8 cellular contexts compared by ENCODE assay signal in genomic region chr13:35164324-35164932, GRCh38.
A peak's percentile ranks its signal among the peaks of the same experiment; 100 is the strongest.
DNase-seq lines count a peak whose midpoint lies in the region; ATAC-seq and TF ChIP-seq lines count a peak whose summit lies in the region.

No MANE protein-coding gene starts in this region.

- H3K4me1 Mint-ChIP-seq in GM23338, result peaks cover 23% of the 10 kb centered on the region; the same call in 2 of the 3 replicates
- peaks cover 6% of the 10 kb centered on the region for H3K4me1 Mint-ChIP-seq in neural progenitor cell
- peaks cover 6% of the 10 kb centered on the region for H3K4me1 Mint-ChIP-seq in activated naive CD4-positive, alpha-beta T cell treated with anti-CD3 and anti-CD28 coated beads for 36 hours (ENCODE audit: low read depth)

- H3K9me3 ChIP-seq in Peyer's patch (no peaks in the 10 kb centered on the region), neural progenitor cell (ENCODE audit: low read depth) (no peaks in the 10 kb centered on the region)

- no peaks in the 10 kb centered on the region for H4K20me1 ChIP-seq in GM23338 (replicated peaks; ENCODE audit: insufficient read depth)
- H4K20me1 ChIP-seq in neural progenitor cell (ENCODE audit: low read depth), result no peaks in the 10 kb centered on the region

- H3K79me2 ChIP-seq in GM23338 (replicated peaks; ENCODE audit: insufficient read depth) (no peaks in the 10 kb centered on the region), neural progenitor cell (ENCODE audit: low read depth) (no peaks in the 10 kb centered on the region)

- H3K9me3 Mint-ChIP-seq in GM23338, result no peaks in the 10 kb centered on the region
- no peaks in the 10 kb centered on the region for H3K9me3 Mint-ChIP-seq in neural progenitor cell
- H3K9me3 Mint-ChIP-seq in activated naive CD4-positive, alpha-beta T cell treated with anti-CD3 and anti-CD28 coated beads for 36 hours, result no peaks in the 10 kb centered on the region

- no peaks in the 10 kb centered on the region for H3K27me3 Mint-ChIP-seq in GM23338 (ENCODE audit: insufficient read depth, low read depth, poor library complexity)
- no peaks in the 10 kb centered on the region for H3K27me3 Mint-ChIP-seq in neural progenitor cell (ENCODE audit: insufficient read depth, low read depth)
- H3K27me3 Mint-ChIP-seq in activated naive CD4-positive, alpha-beta T cell treated with anti-CD3 and anti-CD28 coated beads for 36 hours (ENCODE audit: low read depth), result no peaks in the 10 kb centered on the region

- H3K4me2 ChIP-seq in GM23338 (no peak overlapping the region), neural progenitor cell (no peak overlapping the region)

- H3K4me1 ChIP-seq in GM23338 (ENCODE audit: insufficient read depth) (peaks cover 10% of the 10 kb centered on the region; the same call in 1 of the 2 replicates), Peyer's patch (no peaks in the 10 kb centered on the region), neural progenitor cell (no peaks in the 10 kb centered on the region)

- ATAC-seq in GM23338, result peak; percentile 75

- peaks cover 7% of the 10 kb centered on the region; the same call in 2 of the 3 replicates for H3K36me3 Mint-ChIP-seq in GM23338 (ENCODE audit: low read depth)
- peaks cover 4% of the 10 kb centered on the region for H3K36me3 Mint-ChIP-seq in neural progenitor cell
- no peaks in the 10 kb centered on the region for H3K36me3 Mint-ChIP-seq in activated naive CD4-positive, alpha-beta T cell treated with anti-CD3 and anti-CD28 coated beads for 36 hours (ENCODE audit: low read depth)

- TF ChIP-seq CTCF in GM23338 (conservative IDR thresholded peaks at IDR 0.05; ENCODE audit: low read depth in 2 of 2), result peak; percentile 72 to 79
- peak in 5 of 6 experiments; percentile 36 to 65 (median 60) for TF ChIP-seq CTCF in Peyer's patch (IDR thresholded peaks at IDR 0.05)
- TF ChIP-seq CTCF in neural progenitor cell (IDR thresholded peaks at IDR 0.05), result peak; percentile 77

- in situ Hi-C loops in KBM-7 (cut with MboI; ENCODE audit: low pct_unique_long_range_greater_than_20kb, low sequenced_read_pairs), result no loop called here

- H3K9ac ChIP-seq in neural progenitor cell, result no peak overlapping the region

- H3K9me2 ChIP-seq in GM23338 (ENCODE audit: insufficient read depth), result no peaks in the 10 kb centered on the region

- H3K36me3 ChIP-seq in GM23338 (ENCODE audit: insufficient read depth), result no peaks in the 10 kb centered on the region
- H3K36me3 ChIP-seq in Peyer's patch, result no peaks in the 10 kb centered on the region
- peaks cover 3% of the 10 kb centered on the region for H3K36me3 ChIP-seq in neural progenitor cell

- H3K4me3 Mint-ChIP-seq in GM23338 (no peak overlapping the region), neural progenitor cell (no peak overlapping the region)
- no peak overlapping the region for H3K4me3 Mint-ChIP-seq in activated naive CD4-positive, alpha-beta T cell treated with anti-CD3 and anti-CD28 coated beads for 36 hours

- H3K27ac Mint-ChIP-seq in GM23338 (no peak overlapping the region), neural progenitor cell (no peak overlapping the region)
- H3K27ac Mint-ChIP-seq in activated naive CD4-positive, alpha-beta T cell treated with anti-CD3 and anti-CD28 coated beads for 36 hours, result no peak overlapping the region

- H3K27ac ChIP-seq in GM23338 (ENCODE audit: low read depth), result no peak overlapping the region
- no peak overlapping the region for H3K27ac ChIP-seq in Peyer's patch
- no peak overlapping the region for H3K27ac ChIP-seq in neural progenitor cell

- H3K27me3 ChIP-seq in GM23338 (ENCODE audit: insufficient read depth), result no peaks in the 10 kb centered on the region
- no peaks in the 10 kb centered on the region for H3K27me3 ChIP-seq in Peyer's patch
- H3K27me3 ChIP-seq in neural progenitor cell, result no peaks in the 10 kb centered on the region

- no peak overlapping the region for H2AFZ ChIP-seq in GM23338
- H2AFZ ChIP-seq in neural progenitor cell (replicated peaks), result no peak overlapping the region

- intact Hi-C loops in activated naive CD4-positive, alpha-beta T cell treated with anti-CD3 and anti-CD28 coated beads for 36 hours (cut with micrococcal nuclease), result loop anchor here (1.0 to 5.0 kb wide), 5 partner anchors 222 to 1936 kb away; partner anchors contain the start of genes NBEA and RFC3

- no peak overlapping the region for H3K4me3 ChIP-seq in GM23338
- H3K4me3 ChIP-seq in Peyer's patch, result no peak overlapping the region
- H3K4me3 ChIP-seq in neural progenitor cell, result no peak overlapping the region

- DNase-seq in SIG-M5 treated with dmso at 0.1 percent for 504 hours (lab: John Stamatoyannopoulos, UW; ENCODE audit: unreplicated experiment) (peak; percentile 67), SIG-M5 (lab: John Stamatoyannopoulos, UW) (no peak), GM23338 (ENCODE audit: low spot score) (peak; percentile 76), KBM-7 (peak; percentile 66), Peyer's patch (no peak), erythroblast (lab: John Stamatoyannopoulos, UW) (peak; percentile 10 to 52), neural progenitor cell (ENCODE audit: low spot score) (peak; percentile 46)
- DNase-seq in activated naive CD4-positive, alpha-beta T cell treated with anti-CD3 and anti-CD28 coated beads for 36 hours, result no peak

- CTCF ChIA-PET in activated naive CD4-positive, alpha-beta T cell treated with anti-CD3 and anti-CD28 coated beads for 36 hours (lab: Charles Lee), result interaction anchor here (0.7 to 1.3 kb wide), 2 partner anchors 9 to 76 kb away, joined by 4 read pairs; no protein-coding TSS in a partner anchor

- H3F3A ChIP-seq in GM23338 (replicated peaks; ENCODE audit: low read depth) (no peaks in the 10 kb centered on the region), neural progenitor cell (ENCODE audit: low read depth) (no peaks in the 10 kb centered on the region)

- no peak for TF ChIP-seq POLR2A in Peyer's patch (IDR thresholded peaks at IDR 0.05)
- TF ChIP-seq POLR2A in erythroblast (IDR thresholded peaks at IDR 0.05; ENCODE audit: low read length), result no peak

TF ChIP-seq in GM23338, 12 proteins besides CTCF, POLR2A, EP300 and RAD21:
- no peak for TF ChIP-seq ETS1 (IDR thresholded peaks at IDR 0.05)
- TF ChIP-seq EZH2 (IDR thresholded peaks at IDR 0.05; ENCODE audit: low read depth, unreplicated experiment), result no peak
- no peak for TF ChIP-seq EZH2phosphoT487 (IDR thresholded peaks at IDR 0.05; ENCODE audit: unreplicated experiment)
- TF ChIP-seq POLR2AphosphoS5 (IDR thresholded peaks at IDR 0.05; ENCODE audit: low read depth), result no peak

Comparison
In these comparisons a context has a peak if more than half of its experiments do, and no peak if none do; other contexts are left out.
1. DNase-seq: peak in SIG-M5 treated with dmso at 0.1 percent for 504 hours (single experiment), GM23338 (single experiment), KBM-7 (single experiment), erythroblast (2 of 2) and neural progenitor cell (single experiment); none in SIG-M5 (single experiment), Peyer's patch (0 of 3) and activated naive CD4-positive, alpha-beta T cell treated with anti-CD3 and anti-CD28 coated beads for 36 hours (single experiment).
2. Peak in every context shown above with its lines, with median percentiles within 50 percentile points of each other: CTCF ChIP-seq.